12 cellular contexts compared by ENCODE assay signal in the genomic region with DNA sequence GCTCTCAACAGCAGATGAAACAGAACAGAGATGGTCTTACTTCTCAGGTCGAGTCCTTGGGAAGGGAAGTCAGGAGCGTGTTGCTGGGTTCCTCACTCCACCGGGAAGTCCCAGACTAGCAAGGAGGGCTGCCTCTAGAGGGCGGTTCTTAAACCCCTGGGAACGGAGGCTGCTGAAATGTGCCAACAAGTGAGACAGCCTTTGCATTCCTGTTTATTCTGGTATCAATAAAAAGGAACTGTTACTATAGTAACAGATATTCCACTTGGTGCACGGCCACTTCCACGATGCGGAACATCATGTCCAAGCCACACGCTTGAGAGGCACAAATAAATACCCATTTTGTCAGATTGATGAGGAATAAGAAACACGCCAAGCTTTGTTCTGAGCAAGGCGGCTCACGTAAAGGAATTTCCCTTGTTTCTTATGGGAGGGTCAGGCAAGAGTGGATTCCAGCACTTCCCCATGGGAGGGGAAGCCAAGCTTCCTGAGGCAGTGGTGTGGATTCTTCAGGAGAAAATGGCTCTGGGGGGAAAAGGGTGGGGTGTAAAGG. TPM values are rescaled to one million over a fixed set of nuclear protein-coding genes. Genes with fewer than 3 reads are reported as not detected.
A peak's percentile ranks its signal among the peaks of the same experiment; 100 is the strongest.
DNase-seq lines count a peak whose midpoint lies in the region; ATAC-seq and TF ChIP-seq lines count a peak whose summit lies in the region.
"Had no signal": no experiment of that assay in that cellular context is flagged by ENCODE, and none has a peak within 500 bp of the region (broad histone marks: within the 10 kb centered on the region; RNA-seq: fewer than 3 reads in every experiment).

A gene with protein sequence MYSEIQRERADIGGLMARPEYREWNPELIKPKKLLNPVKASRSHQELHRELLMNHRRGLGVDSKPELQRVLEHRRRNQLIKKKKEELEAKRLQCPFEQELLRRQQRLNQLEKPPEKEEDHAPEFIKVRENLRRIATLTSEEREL (minus strand): TSS at position 123 of the 553 bp plus-strand sequence. CDS start 7,531 bp downstream, outside the sequence.

- intact Hi-C loops in Right ventricle myocardium superior (cut with DNase I): no loop called here

- DNase-seq in AG04449 (ENCODE audit: low read depth, low spot score): no peak
- DNase-seq in Right ventricle myocardium superior: peak; percentile 56
- DNase-seq in nucleus accumbens (lab: John Stamatoyannopoulos, UW): peak in 49 of 56 donors; percentile 6 to 87 (median 44)
- DNase-seq in NCI-H2029 (lab: John Stamatoyannopoulos, UW): no peak
- no peak for DNase-seq in NCI-H1092 (lab: John Stamatoyannopoulos, UW)
- no peak for DNase-seq in NK-92 treated with Interleukin-12 subunit alpha and Interleukin-12 subunit beta, amount 100 ng/mL, for 24 hours (lab: John Stamatoyannopoulos, UW)
- DNase-seq: CD4-positive, CD25-positive, alpha-beta regulatory T cell; NCI-H2081 treated with DMSO at 0.1 percent for 48 hours; stimulated activated naive CD8-positive, alpha-beta T cell treated with anti-CD3 and anti-CD28 coated beads, Interleukin-15, Interleukin-2, amounts not matched to agents 100 U/mL and 50 U/mL, for 24 hours had no signal

- CTCF ChIA-PET in AG04449 (lab: Yijun Ruan, JAX): interaction anchor here (1.2 to 24.4 kb wide), 4 partner anchors 9 to 57 kb away, joined by 3 to 646 read pairs (median 82); no protein-coding TSS in a partner anchor

- H3K27ac ChIP-seq in angular gyrus (ENCODE audit: low read depth, low read length): peak within 1 kb of the TSS; percentile 88

- peak; percentile 22 for TF ChIP-seq CTCF in AG04449 (IDR thresholded peaks at IDR 0.05; ENCODE audit: insufficient read depth, low read length, missing control alignments)

- H3K4me3 ChIP-seq in AG04449 (ENCODE audit: low read depth, low read length): no peak within 1 kb of the TSS

- POLR2A ChIA-PET in AG04449 (lab: Yijun Ruan, JAX): no interaction called here

- ATAC-seq in Right ventricle myocardium superior (ENCODE audit: poor library complexity) (peak; percentile 81), HG02970 (IDR thresholded peaks at IDR 0.05; ENCODE audit: low FRiP score, unreplicated experiment) (no peak)
- ATAC-seq: stimulated activated naive CD8-positive, alpha-beta T cell treated with anti-CD3 and anti-CD28 coated beads, Interleukin-15, Interleukin-2, amounts not matched to agents 100 U/mL and 50 U/mL, for 24 hours had no signal

RNA-seq across cellular contexts. Expression of the gene that starts here (rescaled TPM):
- 95.2 TPM for total RNA-seq in Right ventricle myocardium superior
- total RNA-seq: activated CD8-positive, alpha-beta memory T cell treated with anti-CD3 and anti-CD28 coated beads for 36 hours; CD4-positive, CD25-positive, alpha-beta regulatory T cell had no signal

Comparison
In these comparisons a context has a peak if more than half of its experiments do, and no peak if none do; other contexts are left out.
1. DNase-seq: peak in Right ventricle myocardium superior (single experiment) and nucleus accumbens (49 of 56); none in AG04449 (single experiment), NCI-H2029 (single experiment), NCI-H1092 (single experiment) and NK-92 treated with Interleukin-12 subunit alpha and Interleukin-12 subunit beta, amount 100 ng/mL, for 24 hours (single experiment).